In genomic region chr21:38299651-38300050, GRCh38 we compare ENCODE assay signal across 36 cellular contexts. TPM values are rescaled to one million over a fixed set of nuclear protein-coding genes. Genes with fewer than 3 reads are reported as not detected.
DNase-seq lines count a peak whose midpoint lies in the region; ATAC-seq and TF ChIP-seq lines count a peak whose summit lies in the region.
"Had no signal": no experiment of that assay in that cellular context is flagged by ENCODE, and none has a peak within 500 bp of the region (broad histone marks: within the 10 kb centered on the region; RNA-seq: fewer than 3 reads in every experiment).

No MANE protein-coding gene starts in this region.

- H3K4me3 Mint-ChIP-seq in activated CD4-positive, alpha-beta T cell treated with anti-CD3 and anti-CD28 coated beads for 36 hours, result peak overlapping the region; percentile 43
- H3K4me3 Mint-ChIP-seq in CD4-positive, alpha-beta T cell, result no peak overlapping the region
- H3K4me3 Mint-ChIP-seq: natural killer cell treated with Interleukin-12 subunit alpha and Interleukin-12 subunit beta and Interleukin-15 and Interleukin-18, amount 100 ng/mL, for 72 hours had no signal

- ATAC-seq in activated CD4-positive, alpha-beta T cell treated with anti-CD3 and anti-CD28 coated beads for 36 hours, result no peak
- ATAC-seq in CD4-positive, alpha-beta T cell (ENCODE audit: poor library complexity), result no peak
- ATAC-seq in HG02840 (IDR thresholded peaks at IDR 0.05; ENCODE audit: low FRiP score, unreplicated experiment), result no peak
- ATAC-seq: gastrocnemius medialis; HCT116; mucosa of descending colon; natural killer cell treated with Interleukin-12 subunit alpha and Interleukin-12 subunit beta and Interleukin-15 and Interleukin-18, amount 100 ng/mL, for 72 hours; right cardiac atrium had no signal

- peak overlapping the region; percentile 91 for H3K9ac ChIP-seq in adipocyte (ENCODE audit: low read length)
- H3K9ac ChIP-seq: parathyroid adenoma had no signal

- intact Hi-C loops in activated CD4-positive, alpha-beta T cell treated with anti-CD3 and anti-CD28 coated beads for 36 hours (cut with DNase I, micrococcal nuclease), result loop anchor here in 1 of 2 experiments (5.0 kb wide), 1 partner anchor 52 kb away; no protein-coding TSS in a partner anchor
- intact Hi-C loops in CD4-positive, alpha-beta T cell (cut with DNase I, micrococcal nuclease), result no loop called here
- intact Hi-C loops in posterior vena cava (cut with DNase I), result no loop called here

- H3K9me3 ChIP-seq in CD4-positive, alpha-beta T cell (ENCODE audit: control insufficient read depth, low read length), result no peaks in the 10 kb centered on the region
- H3K9me3 ChIP-seq in adipocyte (ENCODE audit: control insufficient read depth, low read length), result no peaks in the 10 kb centered on the region
- H3K9me3 ChIP-seq in neutrophil, result no peaks in the 10 kb centered on the region
- H3K9me3 ChIP-seq: breast epithelium, Caco-2, gastrocnemius medialis, mucosa of descending colon, spleen, thoracic aorta, vagina had no signal

- H3K36me3 Mint-ChIP-seq in activated CD4-positive, alpha-beta T cell treated with anti-CD3 and anti-CD28 coated beads for 36 hours (ENCODE audit: low read depth), result no peaks in the 10 kb centered on the region
- no peaks in the 10 kb centered on the region for H3K36me3 Mint-ChIP-seq in CD4-positive, alpha-beta T cell (ENCODE audit: low read depth)
- H3K36me3 Mint-ChIP-seq: natural killer cell treated with Interleukin-12 subunit alpha and Interleukin-12 subunit beta and Interleukin-15 and Interleukin-18, amount 100 ng/mL, for 72 hours had no signal

- peaks cover 3% of the 10 kb centered on the region for H3K27me3 Mint-ChIP-seq in activated CD4-positive, alpha-beta T cell treated with anti-CD3 and anti-CD28 coated beads for 36 hours
- H3K27me3 Mint-ChIP-seq in CD4-positive, alpha-beta T cell, result no peaks in the 10 kb centered on the region

- H3K4me3 ChIP-seq in adipocyte (ENCODE audit: low read length), result peak overlapping the region; percentile 76
- no peak overlapping the region for H3K4me3 ChIP-seq in neutrophil (ENCODE audit: low read depth in 1 of 2, low read length in 1 of 2)
- H3K4me3 ChIP-seq: breast epithelium, gastrocnemius medialis, lung, mucosa of descending colon, spleen, thoracic aorta, vagina had no signal

- peak overlapping the region; percentile 29 for H3K27ac Mint-ChIP-seq in activated CD4-positive, alpha-beta T cell treated with anti-CD3 and anti-CD28 coated beads for 36 hours
- peak overlapping the region; percentile 88 for H3K27ac Mint-ChIP-seq in CD4-positive, alpha-beta T cell
- H3K27ac Mint-ChIP-seq: natural killer cell treated with Interleukin-12 subunit alpha and Interleukin-12 subunit beta and Interleukin-15 and Interleukin-18, amount 100 ng/mL, for 72 hours; stimulated activated naive CD8-positive, alpha-beta T cell treated with anti-CD3 and anti-CD28 coated beads, Interleukin-15, amount 100 ng/mL, for 72 hours had no signal

- no peaks in the 10 kb centered on the region for H3K27me3 ChIP-seq in CD4-positive, alpha-beta T cell (ENCODE audit: control insufficient read depth, insufficient read depth, low read length)
- no peaks in the 10 kb centered on the region for H3K27me3 ChIP-seq in adipocyte (replicated peaks; ENCODE audit: control insufficient read depth, insufficient read depth, low read length)
- H3K27me3 ChIP-seq in neutrophil, result no peaks in the 10 kb centered on the region
- H3K27me3 ChIP-seq: breast epithelium, gastrocnemius medialis, vagina had no signal

- H3K9me3 Mint-ChIP-seq in activated CD4-positive, alpha-beta T cell treated with anti-CD3 and anti-CD28 coated beads for 36 hours (ENCODE audit: low read depth), result no peaks in the 10 kb centered on the region
- H3K9me3 Mint-ChIP-seq in CD4-positive, alpha-beta T cell, result no peaks in the 10 kb centered on the region
- H3K9me3 Mint-ChIP-seq: natural killer cell treated with Interleukin-12 subunit alpha and Interleukin-12 subunit beta and Interleukin-15 and Interleukin-18, amount 100 ng/mL, for 72 hours; stimulated activated naive CD8-positive, alpha-beta T cell treated with anti-CD3 and anti-CD28 coated beads, Interleukin-15, amount 100 ng/mL, for 72 hours had no signal

- no peak overlapping the region for H3K27ac ChIP-seq in CD4-positive, alpha-beta T cell (ENCODE audit: low read depth, low read length)
- H3K27ac ChIP-seq in neutrophil, result peak overlapping the region; percentile 91
- H3K27ac ChIP-seq: breast epithelium, gastrocnemius medialis, parathyroid adenoma, thoracic aorta, vagina, VCaP had no signal

- no peaks in the 10 kb centered on the region for H3K36me3 ChIP-seq in adipocyte (ENCODE audit: control insufficient read depth, insufficient read depth, low read length, severe bottlenecking)
- peaks cover 79% of the 10 kb centered on the region for H3K36me3 ChIP-seq in neutrophil
- H3K36me3 ChIP-seq: breast epithelium, gastrocnemius medialis, thoracic aorta, vagina had no signal

- no peak for DNase-seq in activated CD4-positive, alpha-beta T cell treated with anti-CD3 and anti-CD28 coated beads for 36 hours
- no peak for DNase-seq in activated CD4-positive, alpha-beta T cell treated with anti-CD3 and anti-CD28 coated beads, Interleukin-2, amount 50 U/mL, for 4 hours
- DNase-seq in CD4-positive, alpha-beta T cell, result no peak
- DNase-seq in adipocyte (ENCODE audit: low read depth) (no peak), NK-92 (lab: John Stamatoyannopoulos, UW; ENCODE audit: unreplicated experiment) (no peak), posterior vena cava (ENCODE audit: low spot score) (no peak)
- DNase-seq: activated CD4-positive, alpha-beta T cell treated with anti-CD3 and anti-CD28 coated beads for 4 hours; activated gamma-delta T cell treated with Interleukin-2 at 50 U/mL for 16 hours; anterior cingulate cortex; Caco-2; DMS79 treated with DMSO at 0.1 percent for 48 hours; gastrocnemius medialis; GDM1; Kasumi-1; kidney glomerular epithelial cell; mucosa of descending colon; NCI-H1417; NCI-H2081 treated with DMSO at 0.1 percent for 48 hours; NCI-H2227 treated with DMSO at 0.1 percent for 48 hours; NCI-H69; right cardiac atrium; SIG-M5; spleen; stimulated activated CD4-positive, alpha-beta T cell treated with anti-CD3 and anti-CD28 coated beads, Interleukin-2, amount 100 ng/mL, for 24 hours; stimulated activated naive CD8-positive, alpha-beta T cell treated with anti-CD3 and anti-CD28 coated beads, Interleukin-15, amount 100 ng/mL, for 72 hours; T1000 had no signal

- POLR2A ChIA-PET in activated CD4-positive, alpha-beta T cell treated with anti-CD3 and anti-CD28 coated beads for 36 hours (lab: Charles Lee), result no interaction called here
- POLR2A ChIA-PET in CD4-positive, alpha-beta T cell (lab: Charles Lee), result interaction anchor here (1.7 kb wide), 1 partner anchor 24 kb away, joined by 4 read pairs; no protein-coding TSS in a partner anchor

- peaks cover 87% of the 10 kb centered on the region for H3K4me1 ChIP-seq in adipocyte (ENCODE audit: control insufficient read depth, insufficient read depth, low read length)
- H3K4me1 ChIP-seq in neutrophil (ENCODE audit: control insufficient read depth in 1 of 2, insufficient read depth in 1 of 2, low read depth in 1 of 2, low read length in 1 of 2), result peaks cover 71 to 75% of the 10 kb centered on the region in 2 experiments
- H3K4me1 ChIP-seq: breast epithelium, Caco-2, parathyroid adenoma had no signal

- no peak for TF ChIP-seq CTCF in CD4-positive, alpha-beta T cell (IDR thresholded peaks at IDR 0.05)
- no peak for TF ChIP-seq CTCF in neutrophil (IDR thresholded peaks at IDR 0.05)

- CTCF ChIA-PET in activated CD4-positive, alpha-beta T cell treated with anti-CD3 and anti-CD28 coated beads for 36 hours (lab: Charles Lee), result interaction anchor here (1.1 to 1.2 kb wide), 2 partner anchors 22 to 140 kb away, joined by 3 read pairs; no protein-coding TSS in a partner anchor
- CTCF ChIA-PET in CD4-positive, alpha-beta T cell (lab: Charles Lee), result interaction anchor here (1.8 kb wide), 1 partner anchor 53 kb away, joined by 5 read pairs; no protein-coding TSS in a partner anchor

- H3K4me1 Mint-ChIP-seq in activated CD4-positive, alpha-beta T cell treated with anti-CD3 and anti-CD28 coated beads for 36 hours, result peaks cover 44% of the 10 kb centered on the region
- H3K4me1 Mint-ChIP-seq in CD4-positive, alpha-beta T cell (ENCODE audit: low read depth), result peaks cover 67% of the 10 kb centered on the region

RNA-seq across cellular contexts. Expression of gene KCNJ15, which starts 42.9 kb away (rescaled TPM):
- total RNA-seq in activated CD4-positive, alpha-beta T cell treated with anti-CD3 and anti-CD28 coated beads for 36 hours, result under 1 TPM; 0.12 to 0.14 TPM
- under 1 TPM in 1 of 2 experiments, not detected in 1; 0.19 TPM for total RNA-seq in CD4-positive, alpha-beta T cell
- 1 to 10 TPM; 2.3 to 3.4 TPM for total RNA-seq in posterior vena cava
- total RNA-seq: Caco-2; natural killer cell treated with Interleukin-12 subunit alpha and Interleukin-12 subunit beta and Interleukin-15 and Interleukin-18, amount 100 ng/mL, for 72 hours had no signal
